Comparison of ENCODE assay signal across 8 cellular contexts in genomic region chr7:5282464-5283316, GRCh38. TPM values are rescaled to one million over a fixed set of nuclear protein-coding genes. Genes with fewer than 3 reads are reported as not detected.
DNase-seq lines count a peak whose midpoint lies in the region; ATAC-seq, FAIRE-seq and TF ChIP-seq lines count a peak whose summit lies in the region.

A gene with protein sequence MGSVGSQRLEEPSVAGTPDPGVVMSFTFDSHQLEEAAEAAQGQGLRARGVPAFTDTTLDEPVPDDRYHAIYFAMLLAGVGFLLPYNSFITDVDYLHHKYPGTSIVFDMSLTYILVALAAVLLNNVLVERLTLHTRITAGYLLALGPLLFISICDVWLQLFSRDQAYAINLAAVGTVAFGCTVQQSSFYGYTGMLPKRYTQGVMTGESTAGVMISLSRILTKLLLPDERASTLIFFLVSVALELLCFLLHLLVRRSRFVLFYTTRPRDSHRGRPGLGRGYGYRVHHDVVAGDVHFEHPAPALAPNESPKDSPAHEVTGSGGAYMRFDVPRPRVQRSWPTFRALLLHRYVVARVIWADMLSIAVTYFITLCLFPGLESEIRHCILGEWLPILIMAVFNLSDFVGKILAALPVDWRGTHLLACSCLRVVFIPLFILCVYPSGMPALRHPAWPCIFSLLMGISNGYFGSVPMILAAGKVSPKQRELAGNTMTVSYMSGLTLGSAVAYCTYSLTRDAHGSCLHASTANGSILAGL (plus strand): TSS chr7:5282943. CDS start chr7:5287817, 4,874 bp downstream.

- 0 out of 2 replicates have a peak within 1 kb of the TSS, but pooled peaks have one; percentile 72 for H2BK20ac ChIP-seq in H1 (ENCODE audit: low read length)

- peaks cover 5% of the 10 kb centered on the region; the same call in 1 of the 2 replicates for H3K23me2 ChIP-seq in H1 (ENCODE audit: low read depth, low read length)

- intact Hi-C loops in PC-9 (cut with micrococcal nuclease; ENCODE audit: unreplicated experiment) (no loop called here), aorta (cut with DNase I) (no loop called here)
- intact Hi-C loops in naive thymus-derived CD4-positive, alpha-beta T cell (cut with micrococcal nuclease): loop anchor here in 1 of 2 donors (1.0 kb wide), 1 partner anchor 14 kb away; no protein-coding TSS in a partner anchor

- H3K4me3 ChIP-seq in PC-9 (peak within 1 kb of the TSS; percentile 44; the same call in 1 of the 2 replicates), H1 (ENCODE audit: extremely low read depth in 1 of 4, insufficient read depth in 2 of 4, low read depth in 3 of 4, low read length in 4 of 4) (peak within 1 kb of the TSS; percentile 40 to 72 (median 44)), aorta (ENCODE audit: low read length in 2 of 2) (peak within 1 kb of the TSS; percentile 19 to 46)
- H3K4me3 ChIP-seq in naive thymus-derived CD4-positive, alpha-beta T cell (ENCODE audit: low read length): no peak within 1 kb of the TSS

- H3K56ac ChIP-seq in H1 (replicated peaks; ENCODE audit: insufficient read length, low read depth, low read length): no peak within 1 kb of the TSS

- DNase-seq in NCI-H82 (lab: John Stamatoyannopoulos, UW): peak; percentile 66
- no peak for DNase-seq in NCI-H82 treated with DMSO at 0.1 percent for 48 hours (lab: John Stamatoyannopoulos, UW; ENCODE audit: unreplicated experiment)
- peak in 1 of 2 experiments; percentile 49 for DNase-seq in PC-9
- DNase-seq in H1 (ENCODE audit: low read depth in 1 of 2, low spot score in 2 of 2): no peak
- no peak for DNase-seq in naive thymus-derived CD4-positive, alpha-beta T cell
- DNase-seq in aorta: peak in 1 of 2 donors; percentile 84

- peak within 1 kb of the TSS; percentile 97; the same call in 1 of the 2 replicates for H2BK15ac ChIP-seq in H1 (ENCODE audit: low read length)

- POLR2A ChIA-PET in PC-9 (lab: Charles Lee; ENCODE audit: unreplicated experiment): no interaction called here
- POLR2A ChIA-PET in H1 (lab: Charles Lee; ENCODE audit: partially characterized antibody): interaction anchor here (1.1 kb wide), 1 partner anchor 42 kb away, joined by 3 read pairs; no protein-coding TSS in a partner anchor
- POLR2A ChIA-PET in naive thymus-derived CD4-positive, alpha-beta T cell (lab: Charles Lee): no interaction called here

- H4K20me1 ChIP-seq in PC-9 (ENCODE audit: insufficient read depth) (no peaks in the 10 kb centered on the region), H1 (replicated peaks in 1 of 2; ENCODE audit: control insufficient read depth in 1 of 2, insufficient read depth in 2 of 2, low read length in 2 of 2) (peaks cover 0 to 1% of the 10 kb centered on the region in 2 experiments)

- no peak within 1 kb of the TSS for H4K5ac ChIP-seq in H1 (ENCODE audit: insufficient read length, low read depth, low read length)

- no peak for TF ChIP-seq RAD21 in H1 (IDR thresholded peaks at IDR 0.05 in 1 of 2, conservative IDR thresholded peaks at IDR 0.05 in 1 of 2; ENCODE audit: low read depth in 2 of 2, low read length in 2 of 2)

- no peak within 1 kb of the TSS for H3K23ac ChIP-seq in H1 (ENCODE audit: insufficient read length)

- BruUV-seq in PC-9 (replicated peaks; lab: Mats Ljungman, UMichigan): no TSS peak

- TF ChIP-seq CTCF in PC-9 (conservative IDR thresholded peaks at IDR 0.05): no peak
- TF ChIP-seq CTCF in H1 (IDR thresholded peaks at IDR 0.05; ENCODE audit: control extremely low read depth in 1 of 3, insufficient read depth in 1 of 3, low read depth in 1 of 3, low read length in 3 of 3): no peak

- no peak within 1 kb of the TSS for H2BK5ac ChIP-seq in H1 (ENCODE audit: low read depth, low read length)

- peak; percentile 68 for ATAC-seq in naive thymus-derived CD4-positive, alpha-beta T cell
- ATAC-seq in aorta (ENCODE audit: low FRiP score) (no peak), HG03460 (IDR thresholded peaks at IDR 0.05; ENCODE audit: unreplicated experiment) (no peak), GM19452 (IDR thresholded peaks at IDR 0.05; ENCODE audit: unreplicated experiment) (no peak)

- peak within 1 kb of the TSS; percentile 8 for H4K91ac ChIP-seq in H1 (replicated peaks; ENCODE audit: insufficient read length, low read length)

- H3K9ac ChIP-seq in H1 (replicated peaks in 1 of 4; ENCODE audit: extremely low read depth in 1 of 4, low read depth in 3 of 4, low read length in 3 of 4): no peak within 1 kb of the TSS

- H4K8ac ChIP-seq in H1 (ENCODE audit: extremely low read depth, insufficient read depth, low read length): no peak within 1 kb of the TSS

- no peak within 1 kb of the TSS for H2BK120ac ChIP-seq in H1 (replicated peaks; ENCODE audit: low read depth, low read length)

- H3K79me1 ChIP-seq in H1 (ENCODE audit: low read depth, low read length): no peaks in the 10 kb centered on the region

- H3K27me3 ChIP-seq in PC-9 (ENCODE audit: insufficient read depth, low read depth): peaks cover 21% of the 10 kb centered on the region; the same call in 1 of the 2 replicates
- peaks cover 0 to 16% (median 11%) of the 10 kb centered on the region in 4 experiments; a peak in 6 of 7 replicates for H3K27me3 ChIP-seq in H1 (replicated peaks in 1 of 4; ENCODE audit: control insufficient read depth in 3 of 4, extremely low read depth in 1 of 4, insufficient read depth in 3 of 4, low read length in 3 of 4)
- H3K27me3 ChIP-seq in naive thymus-derived CD4-positive, alpha-beta T cell (ENCODE audit: control insufficient read depth in 2 of 2, insufficient read depth in 2 of 2, low read length in 2 of 2): no peaks in the 10 kb centered on the region
- H3K27me3 ChIP-seq in aorta (ENCODE audit: control insufficient read depth in 1 of 2, insufficient read depth in 2 of 2, low read length in 1 of 2): no peaks in the 10 kb centered on the region

- CTCF ChIA-PET in PC-9 (lab: Charles Lee) (no interaction called here), H1 (lab: Charles Lee; ENCODE audit: partially characterized antibody) (interaction anchor here (0.8 kb wide), 1 partner anchor 42 kb away, joined by 3 read pairs; no protein-coding TSS in a partner anchor)
- CTCF ChIA-PET in naive thymus-derived CD4-positive, alpha-beta T cell (lab: Charles Lee): no interaction called here

- peaks cover 5 to 32% (median 5%) of the 10 kb centered on the region in 5 donors for H3K27me3 Mint-ChIP-seq in naive thymus-derived CD4-positive, alpha-beta T cell

- 0 out of 2 replicates have a peak, but pooled peaks cover 5% of the 10 kb centered on the region for H3F3A ChIP-seq in PC-9 (ENCODE audit: insufficient read depth, low read depth)

- H3K4me2 ChIP-seq in PC-9 (peak within 1 kb of the TSS; percentile 71), H1 (ENCODE audit: insufficient read depth in 1 of 2, low read depth in 2 of 2, low read length in 2 of 2) (peak within 1 kb of the TSS; percentile 36 to 73; a peak in 3 of 4 replicates)

- no peak within 1 kb of the TSS for H3K27ac ChIP-seq in PC-9
- H3K27ac ChIP-seq in H1 (ENCODE audit: low read depth, low read length): no peak within 1 kb of the TSS
- H3K27ac ChIP-seq in naive thymus-derived CD4-positive, alpha-beta T cell (ENCODE audit: low read depth, low read length): no peak within 1 kb of the TSS
- H3K27ac ChIP-seq in aorta (ENCODE audit: low read depth in 1 of 2, low read length in 2 of 2): no peak within 1 kb of the TSS

- H3K79me2 ChIP-seq in PC-9 (ENCODE audit: low read depth) (no peaks in the 10 kb centered on the region), H1 (ENCODE audit: control insufficient read depth in 1 of 2, insufficient read depth in 2 of 2, low read length in 2 of 2) (no peaks in the 10 kb centered on the region)

- no peak within 1 kb of the TSS for H3K4ac ChIP-seq in H1 (replicated peaks; ENCODE audit: insufficient read length, low read depth, low read length)

- H3K36me3 ChIP-seq in PC-9 (ENCODE audit: low read depth): no peaks in the 10 kb centered on the region
- H3K36me3 ChIP-seq in H1 (ENCODE audit: control insufficient read depth in 2 of 4, insufficient read depth in 4 of 4, low read length in 3 of 4): no peaks in the 10 kb centered on the region; a peak in 1 of 8 replicates
- H3K36me3 ChIP-seq in naive thymus-derived CD4-positive, alpha-beta T cell (ENCODE audit: control insufficient read depth in 2 of 3, insufficient read depth in 3 of 3, low read length in 3 of 3): no peaks in the 10 kb centered on the region
- no peaks in the 10 kb centered on the region for H3K36me3 ChIP-seq in aorta (ENCODE audit: control insufficient read depth in 1 of 2, insufficient read depth in 2 of 2, low read length in 1 of 2)

- no peaks in the 10 kb centered on the region for H3K36me3 Mint-ChIP-seq in naive thymus-derived CD4-positive, alpha-beta T cell

- H3K18ac ChIP-seq in H1 (ENCODE audit: extremely low read depth, low read length): no peak within 1 kb of the TSS; the same call in 1 of the 2 replicates

- no peak within 1 kb of the TSS for H3K27ac Mint-ChIP-seq in naive thymus-derived CD4-positive, alpha-beta T cell

- no CpG with 5 or more reads among the region's 69 CpGs for WGBS in H1 (ENCODE audit: extremely low coverage in 1 of 2, insufficient coverage in 1 of 2, insufficient read length in 1 of 2, insufficient replicate concordance in 2 of 2, low coverage in 1 of 2, low lambda C conversion rate in 2 of 2, missing lambda C conversion rate in 1 of 2), 2 experiments
- WGBS in aorta, 2 donors: 1% methylated on average over 22 to 69 of the region's 69 CpGs

- no peak for TF ChIP-seq EP300 in H1 (IDR thresholded peaks at IDR 0.05; ENCODE audit: borderline replicate concordance in 1 of 2, low read depth in 2 of 2, low read length in 2 of 2)

- no peaks in the 10 kb centered on the region for H3K9me2 ChIP-seq in PC-9 (ENCODE audit: insufficient read depth)

- H2AFZ ChIP-seq in PC-9 (no peak within 1 kb of the TSS), H1 (ENCODE audit: low read length) (no peak within 1 kb of the TSS)

- H3K4me1 Mint-ChIP-seq in naive thymus-derived CD4-positive, alpha-beta T cell: peaks cover 0 to 2% (median 0%) of the 10 kb centered on the region in 7 donors

- no peaks in the 10 kb centered on the region for H3K9me3 Mint-ChIP-seq in naive thymus-derived CD4-positive, alpha-beta T cell

- no peak for FAIRE-seq in H1 (lab: Jason Lieb, UNC)

- no peak for TF ChIP-seq POLR2A in H1 (IDR thresholded peaks at IDR 0.05; ENCODE audit: control extremely low read depth in 1 of 2, low read depth in 2 of 2, low read length in 2 of 2)

- H3K9me3 ChIP-seq in PC-9 (ENCODE audit: insufficient read depth, low read depth): no peaks in the 10 kb centered on the region
- H3K9me3 ChIP-seq in H1 (ENCODE audit: insufficient read depth in 2 of 2, low read depth in 1 of 2, low read length in 1 of 2): no peaks in the 10 kb centered on the region
- H3K9me3 ChIP-seq in naive thymus-derived CD4-positive, alpha-beta T cell (ENCODE audit: control insufficient read depth in 2 of 3, low read length in 3 of 3): no peaks in the 10 kb centered on the region
- no peaks in the 10 kb centered on the region for H3K9me3 ChIP-seq in aorta (ENCODE audit: control insufficient read depth, low read length)

- H2BK12ac ChIP-seq in H1 (ENCODE audit: low read depth, low read length): peak within 1 kb of the TSS; percentile 60; the same call in 1 of the 2 replicates

- peaks cover 6% of the 10 kb centered on the region; the same call in 1 of the 2 replicates for H3K4me1 ChIP-seq in PC-9 (replicated peaks; ENCODE audit: insufficient read depth)
- peaks cover 0 to 3% (median 3%) of the 10 kb centered on the region in 4 experiments; a peak in 5 of 7 replicates for H3K4me1 ChIP-seq in H1 (replicated peaks in 1 of 4; ENCODE audit: control insufficient read depth in 3 of 4, insufficient read depth in 4 of 4, low read length in 3 of 4)
- no peaks in the 10 kb centered on the region for H3K4me1 ChIP-seq in naive thymus-derived CD4-positive, alpha-beta T cell (ENCODE audit: control insufficient read depth in 2 of 2, insufficient read depth in 2 of 2, low read length in 2 of 2)
- no peaks in the 10 kb centered on the region for H3K4me1 ChIP-seq in aorta (ENCODE audit: control insufficient read depth in 1 of 2, insufficient read depth in 2 of 2, low read length in 2 of 2)

- peak within 1 kb of the TSS in 2 of 10 donors; percentile 37 to 52 for H3K4me3 Mint-ChIP-seq in naive thymus-derived CD4-positive, alpha-beta T cell

- H2AK5ac ChIP-seq in H1 (ENCODE audit: low read depth, low read length): no peak within 1 kb of the TSS

- no peak within 1 kb of the TSS for H3K14ac ChIP-seq in H1 (ENCODE audit: insufficient read length)

RNA-seq across cellular contexts. Expression of the gene that starts here (rescaled TPM):
- total RNA-seq in PC-9 (2021) (7.9 and 10.3 TPM in 2 replicates), aorta (1 to 10 TPM in 1 of 2 donors, under 1 TPM in 1; 0.88 to 2.2 TPM)
- total RNA-seq in H1 (2021; fragmentation: NEBNext Ultra II Directional; extraction: Animal tissue kit (Norgen Biotek cat#: 25700)): 6.9 and 8.5 TPM in 2 replicates
- polyA plus RNA-seq in H1 (2011; rRNA removed) (15.1 and 20.2 TPM in 2 replicates), aorta (under 1 TPM; 0.13 to 0.50 TPM)
- 9.7 TPM for polyA plus RNA-seq in H1 (2011; cell fraction: cytosol; rRNA removed)
- 24.3 TPM for polyA plus RNA-seq in H1 (2011; cell fraction: nucleus; rRNA removed)
- 6.1 to 13.9 TPM (median 11.1 TPM) in 4 replicates for polyA plus RNA-seq in H1 (2012, experiment 1 of 2)
- polyA plus RNA-seq in H1 (2012, experiment 2 of 2): 7.8 TPM
- polyA plus RNA-seq in H1 (2013, experiment 1 of 2): 8.0 TPM
- 8.1 TPM for polyA plus RNA-seq in H1 (2013, experiment 2 of 2)
- 13.6 and 20.2 TPM in 2 replicates for polyA minus RNA-seq in H1 (2011; rRNA and poly(A)+ RNA removed)
- polyA minus RNA-seq in H1 (2011; cell fraction: cytosol; rRNA and poly(A)+ RNA removed): 5.2 TPM
- polyA minus RNA-seq in H1 (2011; cell fraction: nucleus; rRNA and poly(A)+ RNA removed): 8.6 TPM
- 1 to 10 TPM in 1 of 5 experiments, under 1 TPM in 4; 0.11 to 1.3 (median 0.32) TPM for total RNA-seq in naive thymus-derived CD4-positive, alpha-beta T cell
- under 1 TPM in 1 of 2 donors, not detected in 1; 0.38 TPM for polyA plus RNA-seq in naive thymus-derived CD4-positive, alpha-beta T cell

Comparison
In these comparisons a context has a peak if more than half of its experiments do, and no peak if none do; other contexts are left out.
1. RNA of the gene that starts here (polyA plus RNA-seq): 6.1 to 24.3 TPM in H1; 0.13 to 0.50 TPM in aorta and 0.38 TPM in naive thymus-derived CD4-positive, alpha-beta T cell; every median in the first group is over 4 times any median in the second.